Comparison of ENCODE assay signal across 8 cellular contexts in genomic region chr3:143165612-143166285, GRCh38. TPM values are rescaled to one million over a fixed set of nuclear protein-coding genes. Genes with fewer than 3 reads are reported as not detected.
DNase-seq lines count a peak whose midpoint lies in the region; ATAC-seq lines count a peak whose summit lies in the region.
"Not testable (repeated sequence)": the region's sequence is repeated elsewhere in the genome, so short reads cannot be mapped to it uniquely, and the experiment has no call there.

No MANE protein-coding gene starts in this region.

- ATAC-seq in GM19395 (IDR thresholded peaks at IDR 0.05; ENCODE audit: unreplicated experiment) (peak; percentile 60), HG02759 (IDR thresholded peaks at IDR 0.05; ENCODE audit: unreplicated experiment) (peak; percentile 83), HG03565 (IDR thresholded peaks at IDR 0.05; ENCODE audit: unreplicated experiment) (peak; percentile 50), left ventricle myocardium superior (peak; percentile 45)
- peak; percentile 88 for ATAC-seq in stimulated activated memory B cell treated with anti-CD40 and anti-IgM and Interleukin-4, amounts not matched to agents 10 μg/mL and 1 μg/mL and 100 μg/mL, for 72 hours

- peak overlapping the region; percentile 44 for H3K4me3 Mint-ChIP-seq in activated naive CD8-positive, alpha-beta T cell treated with anti-CD3 and anti-CD28 coated beads for 36 hours
- not testable (repeated sequence) for H3K4me3 Mint-ChIP-seq in stimulated activated memory B cell treated with anti-CD40 and anti-IgM and Interleukin-4, amounts not matched to agents 10 μg/mL and 1 μg/mL and 100 μg/mL, for 72 hours

- H3K9me3 Mint-ChIP-seq in activated naive CD8-positive, alpha-beta T cell treated with anti-CD3 and anti-CD28 coated beads for 36 hours; stimulated activated memory B cell treated with anti-CD40 and anti-IgM and Interleukin-4, amounts not matched to agents 10 μg/mL and 1 μg/mL and 100 μg/mL, for 72 hours: not testable (repeated sequence)

- peaks cover 10% of the 10 kb centered on the region for H3K36me3 Mint-ChIP-seq in activated naive CD8-positive, alpha-beta T cell treated with anti-CD3 and anti-CD28 coated beads for 36 hours
- not testable (repeated sequence) for H3K36me3 Mint-ChIP-seq in stimulated activated memory B cell treated with anti-CD40 and anti-IgM and Interleukin-4, amounts not matched to agents 10 μg/mL and 1 μg/mL and 100 μg/mL, for 72 hours

- H3K27ac Mint-ChIP-seq in activated naive CD8-positive, alpha-beta T cell treated with anti-CD3 and anti-CD28 coated beads for 36 hours: peak overlapping the region; percentile 90
- H3K27ac Mint-ChIP-seq in stimulated activated memory B cell treated with anti-CD40 and anti-IgM and Interleukin-4, amounts not matched to agents 10 μg/mL and 1 μg/mL and 100 μg/mL, for 72 hours: peak overlapping the region; percentile 76

- peak; percentile 73 for DNase-seq in EL
- DNase-seq in SKM-1 treated with dmso at 0.1 percent for 144 hours (lab: John Stamatoyannopoulos, UW; ENCODE audit: unreplicated experiment): peak; percentile 34
- peak; percentile 32 for DNase-seq in activated naive CD8-positive, alpha-beta T cell treated with anti-CD3 and anti-CD28 coated beads for 36 hours
- not testable (repeated sequence) for DNase-seq in left ventricle myocardium superior

- intact Hi-C loops in left ventricle myocardium superior (cut with micrococcal nuclease): not testable (repeated sequence)

- not testable (repeated sequence) for H3K27me3 Mint-ChIP-seq in activated naive CD8-positive, alpha-beta T cell treated with anti-CD3 and anti-CD28 coated beads for 36 hours; stimulated activated memory B cell treated with anti-CD40 and anti-IgM and Interleukin-4, amounts not matched to agents 10 μg/mL and 1 μg/mL and 100 μg/mL, for 72 hours

- H3K4me1 Mint-ChIP-seq in activated naive CD8-positive, alpha-beta T cell treated with anti-CD3 and anti-CD28 coated beads for 36 hours: peaks cover 73% of the 10 kb centered on the region
- peaks cover 43% of the 10 kb centered on the region for H3K4me1 Mint-ChIP-seq in stimulated activated memory B cell treated with anti-CD40 and anti-IgM and Interleukin-4, amounts not matched to agents 10 μg/mL and 1 μg/mL and 100 μg/mL, for 72 hours

RNA-seq across cellular contexts. Expression of gene CHST2, which starts 46.2 kb away (rescaled TPM):
- total RNA-seq in activated naive CD8-positive, alpha-beta T cell treated with anti-CD3 and anti-CD28 coated beads for 36 hours: 10 to 100 TPM; 12.0 to 13.2 TPM
- total RNA-seq in left ventricle myocardium superior: 1.7 TPM
